ENCODE assay signal across 26 cellular contexts in genomic region chr7:128024154-128024553, GRCh38. TPM values are rescaled to one million over a fixed set of nuclear protein-coding genes. Genes with fewer than 3 reads are reported as not detected.
"Had no signal": no experiment of that assay in that cellular context is flagged by ENCODE, and none has a peak within 500 bp of the region (broad histone marks: within the 10 kb centered on the region; RNA-seq: fewer than 3 reads in every experiment).

No MANE protein-coding gene starts in this region.

- H3K4me3 ChIP-seq: hepatocyte, lower lobe of right lung, mucosa of descending colon, ovary, psoas muscle, right atrium auricular region, thyroid gland had no signal

- H3K27me3 ChIP-seq: hepatocyte, ovary, right atrium auricular region, thyroid gland had no signal

- ATAC-seq: activated naive CD8-positive, alpha-beta T cell treated with anti-CD3 and anti-CD28 coated beads, Interleukin-2, amount 50 U/mL, for 24 hours; activated T-cell treated with anti-CD3 and anti-CD28 coated beads, Interleukin-2, amount 50 U/mL, for 72 hours; esophagus mucosa; left lobe of liver; lower lobe of right lung; mucosa of descending colon; psoas muscle; stimulated activated naive CD8-positive, alpha-beta T cell treated with anti-CD3 and anti-CD28 coated beads, Interleukin-15, Interleukin-2, amounts not matched to agents 100 U/mL and 50 U/mL, for 24 hours had no signal

- DNase-seq: activated CD4-positive, alpha-beta memory T cell treated with anti-CD3 and anti-CD28 coated beads, Interleukin-2, amount 10 ng/mL, durations not matched to agents 7 days and 5 days; activated CD4-positive, alpha-beta T cell treated with anti-CD3 and anti-CD28 coated beads, Interleukin-2, amount 10 ng/mL, durations not matched to agents 24 days and 14 days; activated effector memory CD4-positive, alpha-beta T cell treated with Interleukin-2 at 50 U/mL for 16 hours; activated naive CD4-positive, alpha-beta T cell treated with anti-CD3 and anti-CD28 coated beads, Interleukin-2, amount 10 ng/mL, durations not matched to agents 7 days and 5 days; activated naive CD8-positive, alpha-beta T cell treated with anti-CD3 and anti-CD28 coated beads, Interleukin-2, amount 50 U/mL, for 24 hours; activated T-cell treated with anti-CD3 and anti-CD28 coated beads, Interleukin-2, amount 50 U/mL, for 72 hours; aorta; central memory CD4-positive, alpha-beta T cell; dermis blood vessel endothelial cell; effector memory CD4-positive, alpha-beta T cell; foreskin melanocyte; immature natural killer cell; lower lobe of right lung; mesendoderm; mucosa of descending colon; nephron progenitor cell; ovary; psoas muscle; stimulated activated CD4-positive, alpha-beta T cell treated with anti-CD3 and anti-CD28 coated beads, Interleukin-4, amount 100 ng/mL, for 4 hours; stimulated activated naive CD8-positive, alpha-beta T cell treated with anti-CD3 and anti-CD28 coated beads, Interleukin-15, Interleukin-2, amounts not matched to agents 100 U/mL and 50 U/mL, for 24 hours; thyroid gland had no signal

- H3K4me2 ChIP-seq: hepatocyte had no signal

- H3K4me1 Mint-ChIP-seq: activated naive CD4-positive, alpha-beta T cell treated with anti-CD3 and anti-CD28 coated beads, Interleukin-2, amount 10 ng/mL, durations not matched to agents 7 days and 5 days had no signal

- H3K9me3 ChIP-seq: lower lobe of right lung, mucosa of descending colon, ovary, psoas muscle, right atrium auricular region, thyroid gland had no signal

- H3K27ac Mint-ChIP-seq: activated CD4-positive, alpha-beta memory T cell treated with anti-CD3 and anti-CD28 coated beads, Interleukin-2, amount 10 ng/mL, durations not matched to agents 7 days and 5 days; activated CD4-positive, alpha-beta T cell treated with anti-CD3 and anti-CD28 coated beads, Interleukin-2, amount 10 ng/mL, durations not matched to agents 24 days and 14 days; activated naive CD4-positive, alpha-beta T cell treated with anti-CD3 and anti-CD28 coated beads, Interleukin-2, amount 10 ng/mL, durations not matched to agents 7 days and 5 days; activated naive CD8-positive, alpha-beta T cell treated with anti-CD3 and anti-CD28 coated beads, Interleukin-2, amount 50 U/mL, for 24 hours; activated T-cell treated with anti-CD3 and anti-CD28 coated beads, Interleukin-2, amount 50 U/mL, for 72 hours; immature natural killer cell; nephron progenitor cell had no signal

- H3K9me3 Mint-ChIP-seq: activated CD4-positive, alpha-beta memory T cell treated with anti-CD3 and anti-CD28 coated beads, Interleukin-2, amount 10 ng/mL, durations not matched to agents 7 days and 5 days; activated CD4-positive, alpha-beta T cell treated with anti-CD3 and anti-CD28 coated beads, Interleukin-2, amount 10 ng/mL, durations not matched to agents 24 days and 14 days; activated naive CD4-positive, alpha-beta T cell treated with anti-CD3 and anti-CD28 coated beads, Interleukin-2, amount 10 ng/mL, durations not matched to agents 7 days and 5 days; activated naive CD8-positive, alpha-beta T cell treated with anti-CD3 and anti-CD28 coated beads, Interleukin-2, amount 50 U/mL, for 24 hours; activated T-cell treated with anti-CD3 and anti-CD28 coated beads, Interleukin-2, amount 50 U/mL, for 72 hours; immature natural killer cell; nephron progenitor cell had no signal

- H2AFZ ChIP-seq: hepatocyte had no signal

- H3K36me3 ChIP-seq: lower lobe of right lung, ovary, right atrium auricular region, thyroid gland had no signal

- H3K27ac ChIP-seq: hepatocyte, lower lobe of right lung, ovary, psoas muscle, right atrium auricular region, thyroid gland had no signal

- H3K4me1 ChIP-seq: thyroid gland had no signal

- H3K27me3 Mint-ChIP-seq: activated CD4-positive, alpha-beta memory T cell treated with anti-CD3 and anti-CD28 coated beads, Interleukin-2, amount 10 ng/mL, durations not matched to agents 7 days and 5 days; activated CD4-positive, alpha-beta T cell treated with anti-CD3 and anti-CD28 coated beads, Interleukin-2, amount 10 ng/mL, durations not matched to agents 24 days and 14 days; activated naive CD8-positive, alpha-beta T cell treated with anti-CD3 and anti-CD28 coated beads, Interleukin-2, amount 50 U/mL, for 24 hours had no signal

- H3K4me3 Mint-ChIP-seq: activated CD4-positive, alpha-beta memory T cell treated with anti-CD3 and anti-CD28 coated beads, Interleukin-2, amount 10 ng/mL, durations not matched to agents 7 days and 5 days; activated CD4-positive, alpha-beta T cell treated with anti-CD3 and anti-CD28 coated beads, Interleukin-2, amount 10 ng/mL, durations not matched to agents 24 days and 14 days; activated naive CD4-positive, alpha-beta T cell treated with anti-CD3 and anti-CD28 coated beads, Interleukin-2, amount 10 ng/mL, durations not matched to agents 7 days and 5 days; activated naive CD8-positive, alpha-beta T cell treated with anti-CD3 and anti-CD28 coated beads, Interleukin-2, amount 50 U/mL, for 24 hours; activated T-cell treated with anti-CD3 and anti-CD28 coated beads, Interleukin-2, amount 50 U/mL, for 72 hours; immature natural killer cell; nephron progenitor cell had no signal

RNA-seq across cellular contexts. Expression of gene LRRC4, which starts 7.1 kb away (rescaled TPM):
- total RNA-seq: activated CD4-positive, alpha-beta memory T cell treated with anti-CD3 and anti-CD28 coated beads, Interleukin-2, amount 10 ng/mL, durations not matched to agents 7 days and 5 days; T-helper 2 cell treated with Interferon-gamma antibody and Interleukin-4, amounts not matched to agents 100 ng/mL and 5 ng/mL, for 36 hours had no signal
